ENCODE assay signal across 2 cellular contexts in the genomic region with DNA sequence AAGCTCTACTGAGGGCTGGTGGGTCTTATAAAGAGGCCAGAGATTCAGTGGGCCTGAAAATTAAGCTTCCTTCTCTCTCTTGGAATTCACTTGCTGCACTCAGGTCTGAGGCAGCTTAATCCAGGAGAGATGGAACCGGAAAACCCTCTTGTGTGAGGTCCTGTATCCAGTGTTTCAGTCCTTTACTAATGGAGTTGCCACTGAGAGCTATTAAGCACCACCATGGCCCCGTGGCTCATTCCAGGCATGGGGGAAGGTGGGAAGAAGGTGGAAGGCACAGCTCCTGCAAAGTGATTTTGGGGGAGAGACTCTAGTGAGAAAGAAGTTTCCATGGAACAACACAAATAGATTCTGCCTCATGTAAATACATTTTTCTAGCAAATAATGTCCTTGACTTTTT.
TF ChIP-seq lines count a peak whose summit lies in the region.

No MANE protein-coding gene starts in this region.

TF ChIP-seq in GM23338, 12 proteins besides CTCF, POLR2A, EP300 and RAD21 (continues in another document):
- TF ChIP-seq ZNF331 (CRISPR knock-in tag; IDR thresholded peaks at IDR 0.05; ENCODE audit: low read depth) (no peak), POLR2AphosphoS5 (IDR thresholded peaks at IDR 0.05; ENCODE audit: low read depth) (no peak), CREB1 (CRISPR knock-in tag; IDR thresholded peaks at IDR 0.05; ENCODE audit: low read depth) (no peak), EZH2phosphoT487 (IDR thresholded peaks at IDR 0.05; ENCODE audit: unreplicated experiment) (no peak), ZNF114 (CRISPR knock-in tag; IDR thresholded peaks at IDR 0.05) (no peak), NANOG (IDR thresholded peaks at IDR 0.05; ENCODE audit: borderline replicate concordance) (no peak), JUNB (IDR thresholded peaks at IDR 0.05; ENCODE audit: unreplicated experiment) (no peak)
- TF ChIP-seq, protein P1, sequence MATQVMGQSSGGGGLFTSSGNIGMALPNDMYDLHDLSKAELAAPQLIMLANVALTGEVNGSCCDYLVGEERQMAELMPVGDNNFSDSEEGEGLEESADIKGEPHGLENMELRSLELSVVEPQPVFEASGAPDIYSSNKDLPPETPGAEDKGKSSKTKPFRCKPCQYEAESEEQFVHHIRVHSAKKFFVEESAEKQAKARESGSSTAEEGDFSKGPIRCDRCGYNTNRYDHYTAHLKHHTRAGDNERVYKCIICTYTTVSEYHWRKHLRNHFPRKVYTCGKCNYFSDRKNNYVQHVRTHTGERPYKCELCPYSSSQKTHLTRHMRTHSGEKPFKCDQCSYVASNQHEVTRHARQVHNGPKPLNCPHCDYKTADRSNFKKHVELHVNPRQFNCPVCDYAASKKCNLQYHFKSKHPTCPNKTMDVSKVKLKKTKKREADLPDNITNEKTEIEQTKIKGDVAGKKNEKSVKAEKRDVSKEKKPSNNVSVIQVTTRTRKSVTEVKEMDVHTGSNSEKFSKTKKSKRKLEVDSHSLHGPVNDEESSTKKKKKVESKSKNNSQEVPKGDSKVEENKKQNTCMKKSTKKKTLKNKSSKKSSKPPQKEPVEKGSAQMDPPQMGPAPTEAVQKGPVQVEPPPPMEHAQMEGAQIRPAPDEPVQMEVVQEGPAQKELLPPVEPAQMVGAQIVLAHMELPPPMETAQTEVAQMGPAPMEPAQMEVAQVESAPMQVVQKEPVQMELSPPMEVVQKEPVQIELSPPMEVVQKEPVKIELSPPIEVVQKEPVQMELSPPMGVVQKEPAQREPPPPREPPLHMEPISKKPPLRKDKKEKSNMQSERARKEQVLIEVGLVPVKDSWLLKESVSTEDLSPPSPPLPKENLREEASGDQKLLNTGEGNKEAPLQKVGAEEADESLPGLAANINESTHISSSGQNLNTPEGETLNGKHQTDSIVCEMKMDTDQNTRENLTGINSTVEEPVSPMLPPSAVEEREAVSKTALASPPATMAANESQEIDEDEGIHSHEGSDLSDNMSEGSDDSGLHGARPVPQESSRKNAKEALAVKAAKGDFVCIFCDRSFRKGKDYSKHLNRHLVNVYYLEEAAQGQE (IDR thresholded peaks at IDR 0.05; ENCODE audit: unreplicated experiment): no peak
- TF ChIP-seq, protein P2, sequence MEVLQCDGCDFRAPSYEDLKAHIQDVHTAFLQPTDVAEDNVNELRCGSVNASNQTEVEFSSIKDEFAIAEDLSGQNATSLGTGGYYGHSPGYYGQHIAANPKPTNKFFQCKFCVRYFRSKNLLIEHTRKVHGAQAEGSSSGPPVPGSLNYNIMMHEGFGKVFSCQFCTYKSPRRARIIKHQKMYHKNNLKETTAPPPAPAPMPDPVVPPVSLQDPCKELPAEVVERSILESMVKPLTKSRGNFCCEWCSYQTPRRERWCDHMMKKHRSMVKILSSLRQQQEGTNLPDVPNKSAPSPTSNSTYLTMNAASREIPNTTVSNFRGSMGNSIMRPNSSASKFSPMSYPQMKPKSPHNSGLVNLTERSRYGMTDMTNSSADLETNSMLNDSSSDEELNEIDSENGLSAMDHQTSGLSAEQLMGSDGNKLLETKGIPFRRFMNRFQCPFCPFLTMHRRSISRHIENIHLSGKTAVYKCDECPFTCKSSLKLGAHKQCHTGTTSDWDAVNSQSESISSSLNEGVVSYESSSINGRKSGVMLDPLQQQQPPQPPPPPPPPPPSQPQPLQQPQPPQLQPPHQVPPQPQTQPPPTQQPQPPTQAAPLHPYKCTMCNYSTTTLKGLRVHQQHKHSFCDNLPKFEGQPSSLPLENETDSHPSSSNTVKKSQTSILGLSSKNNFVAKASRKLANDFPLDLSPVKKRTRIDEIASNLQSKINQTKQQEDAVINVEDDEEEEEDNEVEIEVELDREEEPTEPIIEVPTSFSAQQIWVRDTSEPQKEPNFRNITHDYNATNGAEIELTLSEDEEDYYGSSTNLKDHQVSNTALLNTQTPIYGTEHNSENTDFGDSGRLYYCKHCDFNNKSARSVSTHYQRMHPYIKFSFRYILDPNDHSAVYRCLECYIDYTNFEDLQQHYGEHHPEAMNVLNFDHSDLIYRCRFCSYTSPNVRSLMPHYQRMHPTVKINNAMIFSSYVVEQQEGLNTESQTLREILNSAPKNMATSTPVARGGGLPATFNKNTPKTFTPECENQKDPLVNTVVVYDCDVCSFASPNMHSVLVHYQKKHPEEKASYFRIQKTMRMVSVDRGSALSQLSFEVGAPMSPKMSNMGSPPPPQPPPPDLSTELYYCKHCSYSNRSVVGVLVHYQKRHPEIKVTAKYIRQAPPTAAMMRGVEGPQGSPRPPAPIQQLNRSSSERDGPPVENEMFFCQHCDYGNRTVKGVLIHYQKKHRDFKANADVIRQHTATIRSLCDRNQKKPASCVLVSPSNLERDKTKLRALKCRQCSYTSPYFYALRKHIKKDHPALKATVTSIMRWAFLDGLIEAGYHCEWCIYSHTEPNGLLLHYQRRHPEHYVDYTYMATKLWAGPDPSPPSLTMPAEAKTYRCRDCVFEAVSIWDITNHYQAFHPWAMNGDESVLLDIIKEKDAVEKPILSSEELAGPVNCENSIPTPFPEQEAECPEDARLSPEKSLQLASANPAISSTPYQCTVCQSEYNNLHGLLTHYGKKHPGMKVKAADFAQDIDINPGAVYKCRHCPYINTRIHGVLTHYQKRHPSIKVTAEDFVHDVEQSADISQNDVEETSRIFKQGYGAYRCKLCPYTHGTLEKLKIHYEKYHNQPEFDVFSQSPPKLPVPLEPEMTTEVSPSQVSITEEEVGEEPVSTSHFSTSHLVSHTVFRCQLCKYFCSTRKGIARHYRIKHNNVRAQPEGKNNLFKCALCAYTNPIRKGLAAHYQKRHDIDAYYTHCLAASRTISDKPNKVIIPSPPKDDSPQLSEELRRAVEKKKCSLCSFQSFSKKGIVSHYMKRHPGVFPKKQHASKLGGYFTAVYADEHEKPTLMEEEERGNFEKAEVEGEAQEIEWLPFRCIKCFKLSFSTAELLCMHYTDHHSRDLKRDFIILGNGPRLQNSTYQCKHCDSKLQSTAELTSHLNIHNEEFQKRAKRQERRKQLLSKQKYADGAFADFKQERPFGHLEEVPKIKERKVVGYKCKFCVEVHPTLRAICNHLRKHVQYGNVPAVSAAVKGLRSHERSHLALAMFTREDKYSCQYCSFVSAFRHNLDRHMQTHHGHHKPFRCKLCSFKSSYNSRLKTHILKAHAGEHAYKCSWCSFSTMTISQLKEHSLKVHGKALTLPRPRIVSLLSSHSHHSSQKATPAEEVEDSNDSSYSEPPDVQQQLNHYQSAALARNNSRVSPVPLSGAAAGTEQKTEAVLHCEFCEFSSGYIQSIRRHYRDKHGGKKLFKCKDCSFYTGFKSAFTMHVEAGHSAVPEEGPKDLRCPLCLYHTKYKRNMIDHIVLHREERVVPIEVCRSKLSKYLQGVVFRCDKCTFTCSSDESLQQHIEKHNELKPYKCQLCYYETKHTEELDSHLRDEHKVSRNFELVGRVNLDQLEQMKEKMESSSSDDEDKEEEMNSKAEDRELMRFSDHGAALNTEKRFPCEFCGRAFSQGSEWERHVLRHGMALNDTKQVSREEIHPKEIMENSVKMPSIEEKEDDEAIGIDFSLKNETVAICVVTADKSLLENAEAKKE (CRISPR knock-in tag; IDR thresholded peaks at IDR 0.05): no peak
- TF ChIP-seq, protein P3, sequence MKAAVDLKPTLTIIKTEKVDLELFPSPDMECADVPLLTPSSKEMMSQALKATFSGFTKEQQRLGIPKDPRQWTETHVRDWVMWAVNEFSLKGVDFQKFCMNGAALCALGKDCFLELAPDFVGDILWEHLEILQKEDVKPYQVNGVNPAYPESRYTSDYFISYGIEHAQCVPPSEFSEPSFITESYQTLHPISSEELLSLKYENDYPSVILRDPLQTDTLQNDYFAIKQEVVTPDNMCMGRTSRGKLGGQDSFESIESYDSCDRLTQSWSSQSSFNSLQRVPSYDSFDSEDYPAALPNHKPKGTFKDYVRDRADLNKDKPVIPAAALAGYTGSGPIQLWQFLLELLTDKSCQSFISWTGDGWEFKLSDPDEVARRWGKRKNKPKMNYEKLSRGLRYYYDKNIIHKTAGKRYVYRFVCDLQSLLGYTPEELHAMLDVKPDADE (IDR thresholded peaks at IDR 0.05): no peak

TF ChIP-seq in H1, 55 proteins besides CTCF, POLR2A, EP300 and RAD21:
- TF ChIP-seq CBX8 (IDR thresholded peaks at IDR 0.05; ENCODE audit: borderline replicate concordance, low read depth, low read length) (no peak), BRCA1 (IDR thresholded peaks at IDR 0.05; ENCODE audit: low read depth, low read length) (no peak), NANOG (IDR thresholded peaks at IDR 0.05; ENCODE audit: insufficient read depth, low read depth, low read length, poor library complexity, severe bottlenecking) (no peak), ASH2L (IDR thresholded peaks at IDR 0.05; ENCODE audit: low read length) (no peak), SUZ12 (IDR thresholded peaks at IDR 0.05; ENCODE audit: low read length) (no peak), TCF12 (IDR thresholded peaks at IDR 0.05; ENCODE audit: low read depth, low read length) (no peak), RBBP5 (IDR thresholded peaks at IDR 0.05; ENCODE audit: borderline replicate concordance, low read depth, low read length) (no peak), SAP30 (IDR thresholded peaks at IDR 0.05; ENCODE audit: insufficient read depth, insufficient replicate concordance, low read length) (no peak), SIRT6 (IDR thresholded peaks at IDR 0.05; ENCODE audit: low read length) (no peak), RXRA (IDR thresholded peaks at IDR 0.05; ENCODE audit: insufficient read depth, low read depth, low read length) (no peak)
- TF ChIP-seq, protein P4, sequence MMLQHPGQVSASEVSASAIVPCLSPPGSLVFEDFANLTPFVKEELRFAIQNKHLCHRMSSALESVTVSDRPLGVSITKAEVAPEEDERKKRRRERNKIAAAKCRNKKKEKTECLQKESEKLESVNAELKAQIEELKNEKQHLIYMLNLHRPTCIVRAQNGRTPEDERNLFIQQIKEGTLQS (IDR thresholded peaks at IDR 0.05; ENCODE audit: insufficient read depth, low read depth, low read length): no peak
